In the genomic region with DNA sequence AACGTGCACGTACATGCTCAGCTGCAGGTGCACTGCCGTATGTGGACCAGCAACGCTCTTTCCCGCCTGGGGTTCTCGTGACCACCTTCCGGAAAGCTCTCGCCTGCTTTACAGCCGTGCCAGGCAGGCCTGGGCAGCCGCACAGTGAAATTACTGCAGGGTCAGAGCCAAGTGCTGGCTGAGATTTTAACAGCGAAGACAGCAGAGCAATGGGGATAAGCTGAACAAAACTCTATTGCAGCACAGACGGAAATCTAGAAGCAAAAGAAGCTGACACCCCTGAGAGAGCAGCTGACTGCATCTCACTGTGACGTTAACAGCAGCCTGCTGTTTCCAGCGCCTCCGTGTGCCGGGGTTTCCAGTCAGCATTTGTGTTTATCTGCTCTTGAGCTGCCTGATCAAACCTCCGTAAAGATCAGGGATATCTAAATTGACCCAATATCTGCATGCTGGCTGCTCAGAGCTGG, we compare ENCODE assay signal across 9 cellular contexts.
DNase-seq lines count a peak whose midpoint lies in the region; ATAC-seq and TF ChIP-seq lines count a peak whose summit lies in the region.
"Had no signal": no experiment of that assay in that cellular context is flagged by ENCODE, and none has a peak within 500 bp of the region (broad histone marks: within the 10 kb centered on the region; RNA-seq: fewer than 3 reads in every experiment).

No MANE protein-coding gene starts in this region.

- peaks cover 6 to 8% of the 10 kb centered on the region in 2 experiments; a peak in 3 of 4 replicates for H3K4me1 Mint-ChIP-seq in H9

- H3K18ac ChIP-seq in H9 (ENCODE audit: insufficient read length, low read depth, low read length): no peak overlapping the region

- H3K36me3 ChIP-seq in ascending aorta: peaks cover 0 to 4% of the 10 kb centered on the region in 2 donors

- no peak overlapping the region for H4K91ac ChIP-seq in H9 (ENCODE audit: insufficient read length, low read depth, low read length)

- peaks cover 84% of the 10 kb centered on the region for H3K27me3 Mint-ChIP-seq in H9 (ENCODE audit: low read depth)

- H2AFZ ChIP-seq in H9 (ENCODE audit: low read length): no peak overlapping the region

- ATAC-seq in right cardiac atrium: peak; percentile 31 to 32
- ATAC-seq in HG03521 (IDR thresholded peaks at IDR 0.05; ENCODE audit: unreplicated experiment): no peak
- ATAC-seq in HG03442 (IDR thresholded peaks at IDR 0.05; ENCODE audit: unreplicated experiment): no peak

- no peak overlapping the region for H2BK5ac ChIP-seq in H9 (ENCODE audit: insufficient read length, low read length)

- no peaks in the 10 kb centered on the region for H3K23me2 ChIP-seq in H9 (ENCODE audit: insufficient read length, low read depth, low read length, poor library complexity, severe bottlenecking)

- H3K79me1 ChIP-seq in H9 (ENCODE audit: insufficient read depth, low read depth, low read length, poor library complexity, severe bottlenecking): no peaks in the 10 kb centered on the region

- H3K27me3 ChIP-seq in ascending aorta (no peaks in the 10 kb centered on the region), right cardiac atrium (ENCODE audit: control insufficient read depth, insufficient read depth) (no peaks in the 10 kb centered on the region), H9 (ENCODE audit: insufficient read depth, low read length) (peaks cover 37% of the 10 kb centered on the region)

- no peak overlapping the region; a peak in 1 of 5 replicates for H3K4me3 Mint-ChIP-seq in H9
- H3K4me3 Mint-ChIP-seq: activated CD8-positive, alpha-beta T cell treated with anti-CD3 and anti-CD28 coated beads, Interleukin-2, amount 10 ng/mL, durations not matched to agents 7 days and 5 days had no signal

- no peak overlapping the region for H2AK5ac ChIP-seq in H9 (ENCODE audit: insufficient read length, low read length)

- H2BK120ac ChIP-seq in H9 (ENCODE audit: low read depth, low read length, poor library complexity, severe bottlenecking): no peak overlapping the region

- H3K56ac ChIP-seq in H9 (ENCODE audit: insufficient read length, low read depth, low read length): no peak overlapping the region

- H2BK20ac ChIP-seq in H9 (ENCODE audit: low read depth, low read length, poor library complexity, severe bottlenecking): no peak overlapping the region

- H3K79me2 ChIP-seq in H9 (ENCODE audit: insufficient read depth, low read length): no peaks in the 10 kb centered on the region

- H3K27ac ChIP-seq in ascending aorta: peak overlapping the region; percentile 17 to 19
- H3K27ac ChIP-seq in right cardiac atrium (ENCODE audit: low read length): peak overlapping the region; percentile 19
- H3K27ac ChIP-seq in H9 (ENCODE audit: insufficient read length, low read depth, low read length): no peak overlapping the region

- no peak overlapping the region for H2BK15ac ChIP-seq in H9 (ENCODE audit: low read depth, low read length)

- no peak overlapping the region for H2BK12ac ChIP-seq in H9 (ENCODE audit: insufficient read length, low read depth, low read length)

- in situ Hi-C loops in G401 (cut with HindIII; ENCODE audit: low sequenced_read_pairs): no loop called here

- H4K20me1 ChIP-seq in H9 (ENCODE audit: control insufficient read depth, insufficient read depth, insufficient read length): no peaks in the 10 kb centered on the region

- intact Hi-C loops in ascending aorta (cut with DNase I) (loop anchor here (5.0 kb wide), 3 partner anchors 157 to 547 kb away; partner anchors contain the start of gene WDR37), right cardiac atrium (cut with DNase I) (loop anchor here in 2 of 4 donors (5.0 to 10.0 kb wide), 2 partner anchors 174 to 277 kb away; partner anchors contain the start of gene DIP2C (in 1 of the 2))

- TF ChIP-seq CTCF in ascending aorta (IDR thresholded peaks at IDR 0.05) (no peak), retinal pigment epithelial cell (conservative IDR thresholded peaks at IDR 0.05; ENCODE audit: low read depth, low read length) (no peak), H9 (conservative IDR thresholded peaks at IDR 0.05) (no peak)

- no peak overlapping the region for H3K14ac ChIP-seq in H9 (ENCODE audit: insufficient read depth, low read length)

- peaks cover 1 to 11% (median 3%) of the 10 kb centered on the region in 3 experiments; a peak in 5 of 7 replicates for H3K36me3 Mint-ChIP-seq in H9 (ENCODE audit: insufficient read depth in 1 of 3, low read depth in 3 of 3)

- H3K23ac ChIP-seq in H9 (ENCODE audit: insufficient read length, low read depth, low read length): no peak overlapping the region

- peaks cover 0 to 5% of the 10 kb centered on the region in 2 experiments; a peak in 2 of 5 replicates for H3K9me3 Mint-ChIP-seq in H9

- no peak overlapping the region for H3K9ac ChIP-seq in H9 (ENCODE audit: extremely low read depth, insufficient read length, low read length)

- DNase-seq in G401 (ENCODE audit: low spot score): peak; percentile 85
- DNase-seq in ascending aorta (ENCODE audit: low spot score in 2 of 2): peak in 1 of 2 donors; percentile 60
- peak in 2 of 3 donors; percentile 69 to 73 for DNase-seq in right cardiac atrium
- peak; percentile 39 for DNase-seq in retinal pigment epithelial cell (ENCODE audit: low read depth)
- DNase-seq in NAMALWA (ENCODE audit: low spot score): no peak
- DNase-seq in H9: no peak

- no peak overlapping the region for H3K27ac Mint-ChIP-seq in H9
- H3K27ac Mint-ChIP-seq: activated CD8-positive, alpha-beta T cell treated with anti-CD3 and anti-CD28 coated beads, Interleukin-2, amount 10 ng/mL, durations not matched to agents 7 days and 5 days had no signal

- no peaks in the 10 kb centered on the region for H3K9me3 ChIP-seq in ascending aorta
- H3K9me3 ChIP-seq in right cardiac atrium (ENCODE audit: control insufficient read depth, low read length): no peaks in the 10 kb centered on the region
- H3K9me3 ChIP-seq in H9 (ENCODE audit: control insufficient read depth, low read depth, low read length): no peaks in the 10 kb centered on the region

- no peak overlapping the region for H4K8ac ChIP-seq in H9 (replicated peaks; ENCODE audit: insufficient read length, low read depth, low read length)

- no peak overlapping the region for H3K4ac ChIP-seq in H9 (ENCODE audit: low read depth, low read length)

- no peak overlapping the region for H3K4me2 ChIP-seq in H9 (ENCODE audit: insufficient read depth, insufficient read length, low read length)

- 51% methylated on average over 17 of the region's 17 CpGs for WGBS in right cardiac atrium
- WGBS in H9 (ENCODE audit: extremely low coverage, insufficient read length, low lambda C conversion rate): no CpG with 5 or more reads among the region's 17 CpGs

- no peak overlapping the region for H3T11ph ChIP-seq in H9 (ENCODE audit: low read length)

- H3K4me3 ChIP-seq in ascending aorta: peak overlapping the region in 1 of 2 donors; percentile 25
- no peak overlapping the region for H3K4me3 ChIP-seq in right cardiac atrium (ENCODE audit: low read length)
- no peak overlapping the region for H3K4me3 ChIP-seq in retinal pigment epithelial cell (ENCODE audit: low read length)

- H4K5ac ChIP-seq in H9 (ENCODE audit: insufficient read length, low read depth, low read length): no peak overlapping the region

- H3K4me1 ChIP-seq in ascending aorta: peaks cover 3 to 8% of the 10 kb centered on the region in 2 donors
- H3K4me1 ChIP-seq in right cardiac atrium (ENCODE audit: control insufficient read depth, insufficient read depth, low read length): peaks cover 2% of the 10 kb centered on the region
- no peaks in the 10 kb centered on the region for H3K4me1 ChIP-seq in H9 (ENCODE audit: insufficient read depth, low read length)

Comparison
In these comparisons a context has a peak if more than half of its experiments do, and no peak if none do; other contexts are left out.
1. DNase-seq: peak in G401 (single experiment), right cardiac atrium (2 of 3) and retinal pigment epithelial cell (single experiment); none in NAMALWA (single experiment) and H9 (single experiment).
2. ATAC-seq: peak in right cardiac atrium (2 of 2); none in HG03521 (single experiment) and HG03442 (single experiment).